Comparison of ENCODE assay signal across 18 cellular contexts in the genomic region with DNA sequence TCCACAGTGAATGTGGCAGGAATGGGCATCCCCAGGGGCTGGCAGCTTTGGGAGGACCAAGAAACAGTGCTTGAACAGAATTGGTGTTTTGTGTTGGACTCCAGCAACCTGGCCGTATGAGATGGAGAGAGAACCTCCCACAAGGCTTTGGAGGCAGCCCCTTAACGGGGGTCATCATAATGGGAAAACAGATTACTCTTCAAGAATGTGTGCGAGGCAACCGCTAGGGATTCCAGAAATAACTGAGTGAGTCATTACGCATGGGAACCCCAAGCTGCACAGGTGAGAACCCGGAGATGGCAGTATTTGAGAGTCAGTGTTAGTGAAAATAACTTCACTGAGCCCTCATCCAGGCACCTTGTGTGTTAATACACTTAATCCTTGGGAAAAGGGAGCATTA.
DNase-seq lines count a peak whose midpoint lies in the region; ATAC-seq and TF ChIP-seq lines count a peak whose summit lies in the region.
"Had no signal": no experiment of that assay in that cellular context is flagged by ENCODE, and none has a peak within 500 bp of the region (broad histone marks: within the 10 kb centered on the region; RNA-seq: fewer than 3 reads in every experiment).

No MANE protein-coding gene starts in this region.

- H3K4me1 Mint-ChIP-seq in naive thymus-derived CD8-positive, alpha-beta T cell = no peaks in the 10 kb centered on the region

- no peak overlapping the region for H4K5ac ChIP-seq in mesendoderm (ENCODE audit: low read length)

- no peak overlapping the region for H2BK120ac ChIP-seq in mesendoderm (ENCODE audit: low read depth, low read length)

- no peaks in the 10 kb centered on the region for H3K79me1 ChIP-seq in mesendoderm (ENCODE audit: low read length)

- H3K4me2 ChIP-seq in mesendoderm (ENCODE audit: low read length) = no peak overlapping the region

- no peak overlapping the region for H2AK5ac ChIP-seq in mesendoderm (ENCODE audit: low read length)

- no peaks in the 10 kb centered on the region for H3K36me3 Mint-ChIP-seq in naive thymus-derived CD8-positive, alpha-beta T cell
- H3K36me3 Mint-ChIP-seq: CD8-positive, alpha-beta T cell had no signal

- WGBS in mesendoderm (ENCODE audit: extremely low coverage, insufficient coverage, low lambda C conversion rate) = no CpG with 5 or more reads among the region's 6 CpGs

- H3K18ac ChIP-seq in mesendoderm (ENCODE audit: low read length) = no peak overlapping the region

- H3K79me2 ChIP-seq in mesendoderm (ENCODE audit: control insufficient read depth, insufficient read depth, low read length) = no peaks in the 10 kb centered on the region

- no peak overlapping the region for H3K56ac ChIP-seq in mesendoderm (ENCODE audit: low read length)

- H3K4me3 ChIP-seq in mesendoderm (ENCODE audit: low read length) (no peak overlapping the region), right atrium auricular region (no peak overlapping the region)
- H3K4me3 ChIP-seq: MG63 had no signal

- no peak overlapping the region for H2BK15ac ChIP-seq in mesendoderm (replicated peaks; ENCODE audit: low read depth)

- no peaks in the 10 kb centered on the region for H3K9me3 ChIP-seq in right atrium auricular region
- H3K9me3 ChIP-seq: MG63 had no signal

- peaks cover 0 to 15% (median 0%) of the 10 kb centered on the region in 9 donors for H3K9me3 Mint-ChIP-seq in naive thymus-derived CD8-positive, alpha-beta T cell
- H3K9me3 Mint-ChIP-seq: T-helper 1 cell treated with Interleukin-12 subunit alpha and Interleukin-12 subunit beta and Interleukin-4 antibody, amounts not matched to agents 30 μg/mL and 1 μg/mL, for 36 hours had no signal

- POLR2A ChIA-PET in naive thymus-derived CD8-positive, alpha-beta T cell (lab: Charles Lee) = no interaction called here

- no peak overlapping the region for H3K9ac ChIP-seq in mesendoderm (ENCODE audit: low read length)

- H3K27ac ChIP-seq in mesendoderm (ENCODE audit: low read depth, low read length) = no peak overlapping the region
- H3K27ac ChIP-seq in right atrium auricular region = no peak overlapping the region

- H3K4me3 Mint-ChIP-seq in naive thymus-derived CD8-positive, alpha-beta T cell = no peak overlapping the region
- H3K4me3 Mint-ChIP-seq: CD8-positive, alpha-beta T cell; T-helper 1 cell treated with Interleukin-12 subunit alpha and Interleukin-12 subunit beta and Interleukin-4 antibody, amounts not matched to agents 30 μg/mL and 1 μg/mL, for 36 hours had no signal

- DNase-seq in ELR (ENCODE audit: low read depth) = peak; percentile 22
- peak; percentile 81 for DNase-seq in M059J (ENCODE audit: low read depth)
- DNase-seq in astrocyte of the hippocampus (ENCODE audit: low read depth, low spot score) = peak; percentile 9
- peak; percentile 67 for DNase-seq in mesendoderm
- no peak for DNase-seq in right atrium auricular region (ENCODE audit: low spot score)
- DNase-seq in amygdala (lab: John Stamatoyannopoulos, UW) = no peak
- no peak for DNase-seq in naive thymus-derived CD8-positive, alpha-beta T cell
- DNase-seq: CD8-positive, alpha-beta T cell; GDM1; KG1; MG63; NCI-H1092 treated with DMSO at 0.1 percent for 48 hours; NCI-H1694; NCI-H345; NCI-H526 treated with DMSO at 0.1 percent for 48 hours; SIG-M5 had no signal

- no peak overlapping the region for H3K4ac ChIP-seq in mesendoderm (ENCODE audit: low read depth, low read length)

- H4K8ac ChIP-seq in mesendoderm (ENCODE audit: low read depth, low read length) = no peak overlapping the region

- no peak overlapping the region for H3K27ac Mint-ChIP-seq in naive thymus-derived CD8-positive, alpha-beta T cell
- H3K27ac Mint-ChIP-seq: CD8-positive, alpha-beta T cell; T-helper 1 cell treated with Interleukin-12 subunit alpha and Interleukin-12 subunit beta and Interleukin-4 antibody, amounts not matched to agents 30 μg/mL and 1 μg/mL, for 36 hours had no signal

- H3K4me1 ChIP-seq in mesendoderm (ENCODE audit: control insufficient read depth, low read depth, low read length) (no peaks in the 10 kb centered on the region), right atrium auricular region (no peaks in the 10 kb centered on the region)

- H3K27me3 ChIP-seq in mesendoderm (ENCODE audit: insufficient read depth, low read length, poor library complexity) (no peaks in the 10 kb centered on the region), right atrium auricular region (no peaks in the 10 kb centered on the region)
- H3K27me3 ChIP-seq: MG63 had no signal

- no peak overlapping the region for H3K23ac ChIP-seq in mesendoderm (ENCODE audit: low read length)

- ATAC-seq in naive thymus-derived CD8-positive, alpha-beta T cell = no peak
- no peak for ATAC-seq in GM18858 (IDR thresholded peaks at IDR 0.05; ENCODE audit: unreplicated experiment)
- ATAC-seq: CD8-positive, alpha-beta T cell had no signal

- no peak for TF ChIP-seq CTCF in right atrium auricular region (IDR thresholded peaks at IDR 0.05)

- H3K36me3 ChIP-seq in mesendoderm (ENCODE audit: control insufficient read depth, insufficient read depth, low read length) (no peaks in the 10 kb centered on the region), right atrium auricular region (no peaks in the 10 kb centered on the region)
- H3K36me3 ChIP-seq: MG63 had no signal

- no peak overlapping the region for H2BK5ac ChIP-seq in mesendoderm (ENCODE audit: low read length)

- H3K27me3 Mint-ChIP-seq in naive thymus-derived CD8-positive, alpha-beta T cell = peaks cover 0 to 16% (median 1%) of the 10 kb centered on the region in 5 donors

Comparison
In these comparisons a context has a peak if more than half of its experiments do, and no peak if none do; other contexts are left out.
1. DNase-seq: peak in ELR (single experiment), M059J (single experiment), astrocyte of the hippocampus (single experiment) and mesendoderm (single experiment); none in right atrium auricular region (single experiment), amygdala (0 of 56) and naive thymus-derived CD8-positive, alpha-beta T cell (0 of 10).